12 cellular contexts compared by ENCODE assay signal in genomic region chr12:67540920-67541624, GRCh38.
A peak's percentile ranks its signal among the peaks of the same experiment; 100 is the strongest.
DNase-seq lines count a peak whose midpoint lies in the region; ATAC-seq, FAIRE-seq and TF ChIP-seq lines count a peak whose summit lies in the region.
"Had no signal": no experiment of that assay in that cellular context is flagged by ENCODE, and none has a peak within 500 bp of the region (broad histone marks: within the 10 kb centered on the region; RNA-seq: fewer than 3 reads in every experiment).

No MANE protein-coding gene starts in this region.

- DNase-seq in GM03348 (ENCODE audit: low spot score) (peak; percentile 12), chondrocyte (ENCODE audit: low spot score) (no peak), urothelium cell line (ENCODE audit: low spot score) (no peak), GM20000 (ENCODE audit: low spot score) (no peak), HPDE6-E6E7 (ENCODE audit: extremely low spot score) (no peak)
- DNase-seq in activated CD4-positive, alpha-beta T cell treated with anti-CD3 and anti-CD28 coated beads, Interleukin-2, amount 50 U/mL, for 1 hour: no peak
- DNase-seq: activated naive CD4-positive, alpha-beta T cell treated with anti-CD3 and anti-CD28 coated beads, Interleukin-2, amount 50 U/mL, for 16 hours; heart right ventricle; psoas muscle; SIG-M5 had no signal

- no peaks in the 10 kb centered on the region for H3K27me3 Mint-ChIP-seq in chondrocyte (ENCODE audit: low read depth)

- no peak for FAIRE-seq in urothelium cell line (lab: Jason Lieb, UNC)

- no peaks in the 10 kb centered on the region for H3K9me3 Mint-ChIP-seq in chondrocyte (ENCODE audit: low read depth)

- H3K4me1 Mint-ChIP-seq in chondrocyte (ENCODE audit: low read depth): peaks cover 29% of the 10 kb centered on the region

- H3K27ac Mint-ChIP-seq in chondrocyte (ENCODE audit: unreplicated experiment): peak overlapping the region; percentile 59

- H3K4me3 Mint-ChIP-seq in chondrocyte (ENCODE audit: unreplicated experiment): no peak overlapping the region

- TF ChIP-seq CTCF in chondrocyte (IDR thresholded peaks at IDR 0.05): no peak
- no peak for TF ChIP-seq CTCF in GM20000 (IDR thresholded peaks at IDR 0.05; ENCODE audit: extremely low read depth, missing control alignments)

- H3K36me3 Mint-ChIP-seq in chondrocyte (ENCODE audit: low read depth): no peaks in the 10 kb centered on the region

- ATAC-seq in GM19468 (IDR thresholded peaks at IDR 0.05; ENCODE audit: extremely low read depth, unreplicated experiment) (peak; percentile 62), HG03469 (IDR thresholded peaks at IDR 0.05; ENCODE audit: unreplicated experiment) (peak; percentile 85)
- ATAC-seq: heart right ventricle, psoas muscle had no signal
